9 cellular contexts compared by ENCODE assay signal in the genomic region with DNA sequence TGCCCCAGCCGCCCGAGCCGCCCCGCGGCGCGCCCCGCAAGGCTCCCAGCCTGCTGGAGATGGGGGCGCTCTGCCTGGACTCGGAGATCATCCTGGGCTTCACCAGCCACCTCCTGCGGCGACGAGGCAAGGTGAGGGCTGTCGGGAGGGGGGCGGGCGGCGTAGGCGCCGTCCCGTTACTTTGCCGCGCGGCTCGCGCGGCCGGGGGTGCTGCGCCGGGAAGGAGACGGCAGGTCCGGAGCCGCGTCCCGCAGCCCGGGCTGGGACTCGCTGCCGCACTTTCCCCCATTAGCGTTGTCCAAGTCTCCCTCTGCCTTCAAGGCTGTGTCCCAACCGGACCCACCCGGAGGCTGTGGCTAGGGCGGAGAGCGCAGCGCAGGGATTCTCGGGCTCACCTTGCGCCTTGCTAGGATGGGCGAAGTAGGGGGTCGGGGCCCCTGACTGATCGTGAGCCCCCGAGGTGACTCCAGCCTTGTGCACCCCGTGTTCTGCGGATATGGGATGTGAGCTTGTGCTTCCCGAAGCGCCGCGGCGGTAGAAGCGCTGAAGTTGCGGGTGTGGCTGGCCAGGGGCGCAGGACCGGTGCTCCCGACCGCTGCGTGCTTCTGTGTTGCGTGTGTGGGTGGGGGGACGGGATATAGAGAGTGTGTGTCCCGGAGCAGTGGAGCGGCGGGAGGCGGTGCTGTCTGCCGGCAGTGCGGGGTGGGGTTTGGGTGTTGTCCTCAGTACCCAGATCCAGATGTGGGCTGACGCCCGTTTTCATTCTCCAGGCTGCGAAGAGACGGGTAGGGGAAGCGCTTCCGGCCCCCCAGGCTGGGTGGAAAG. TPM values are rescaled to one million over a fixed set of nuclear protein-coding genes. Genes with fewer than 3 reads are reported as not detected.
DNase-seq lines count a peak whose midpoint lies in the region; ATAC-seq and TF ChIP-seq lines count a peak whose summit lies in the region.
"Had no signal": no experiment of that assay in that cellular context is flagged by ENCODE, and none has a peak within 500 bp of the region (broad histone marks: within the 10 kb centered on the region; RNA-seq: fewer than 3 reads in every experiment).

No MANE protein-coding gene starts in this region.

- intact Hi-C loops in lower lobe of right lung (cut with DNase I), result no loop called here

- H3K4me1 ChIP-seq in lower lobe of right lung (peaks cover 29% of the 10 kb centered on the region), suprapubic skin (peaks cover 46% of the 10 kb centered on the region)

- no peak for TF ChIP-seq CTCF in lower lobe of right lung (IDR thresholded peaks at IDR 0.05)
- no peak for TF ChIP-seq CTCF in suprapubic skin (IDR thresholded peaks at IDR 0.05)

- H3K27me3 Mint-ChIP-seq in activated T-cell treated with anti-CD3 and anti-CD28 coated beads, Interleukin-2, amount 50 U/mL, for 24 hours, result peaks cover 68% of the 10 kb centered on the region
- peaks cover 15% of the 10 kb centered on the region for H3K27me3 Mint-ChIP-seq in activated naive CD8-positive, alpha-beta T cell

- H3K4me3 ChIP-seq in lower lobe of right lung (peak overlapping the region; percentile 62), suprapubic skin (peak overlapping the region; percentile 57)

- H3K36me3 Mint-ChIP-seq in activated T-cell treated with anti-CD3 and anti-CD28 coated beads, Interleukin-2, amount 50 U/mL, for 24 hours (ENCODE audit: low read depth), result no peaks in the 10 kb centered on the region
- H3K36me3 Mint-ChIP-seq in activated naive CD8-positive, alpha-beta T cell, result no peaks in the 10 kb centered on the region

- no peaks in the 10 kb centered on the region for H3K9me3 ChIP-seq in lower lobe of right lung
- no peaks in the 10 kb centered on the region for H3K9me3 ChIP-seq in suprapubic skin
- H3K9me3 ChIP-seq: gastroesophageal sphincter had no signal

- WGBS in suprapubic skin, result 6% methylated on average over 31 of the region's 77 CpGs

- ATAC-seq in lower lobe of right lung (no peak), GM18909 (IDR thresholded peaks at IDR 0.05; ENCODE audit: poor library complexity, unreplicated experiment) (no peak), GM18867 (IDR thresholded peaks at IDR 0.05; ENCODE audit: unreplicated experiment) (no peak)

- H3K27me3 ChIP-seq in lower lobe of right lung (ENCODE audit: low read depth), result peaks cover 73% of the 10 kb centered on the region
- peaks cover 85% of the 10 kb centered on the region for H3K27me3 ChIP-seq in suprapubic skin

- H3K9me3 Mint-ChIP-seq in activated T-cell treated with anti-CD3 and anti-CD28 coated beads, Interleukin-2, amount 50 U/mL, for 24 hours, result no peaks in the 10 kb centered on the region
- no peaks in the 10 kb centered on the region for H3K9me3 Mint-ChIP-seq in activated naive CD8-positive, alpha-beta T cell (ENCODE audit: low read depth)

- H3K27ac ChIP-seq in lower lobe of right lung (no peak overlapping the region), suprapubic skin (no peak overlapping the region)
- H3K27ac ChIP-seq: gastroesophageal sphincter had no signal

- no peak overlapping the region for H3K27ac Mint-ChIP-seq in activated T-cell treated with anti-CD3 and anti-CD28 coated beads, Interleukin-2, amount 50 U/mL, for 24 hours
- H3K27ac Mint-ChIP-seq in activated naive CD8-positive, alpha-beta T cell, result no peak overlapping the region

- TF ChIP-seq POLR2A in suprapubic skin (IDR thresholded peaks at IDR 0.05), result no peak

- H3K36me3 ChIP-seq in lower lobe of right lung, result no peaks in the 10 kb centered on the region
- H3K36me3 ChIP-seq in suprapubic skin, result no peaks in the 10 kb centered on the region
- H3K36me3 ChIP-seq: gastroesophageal sphincter had no signal

- peak; percentile 48 for DNase-seq in activated T-cell treated with anti-CD3 and anti-CD28 coated beads, Interleukin-2, amount 50 U/mL, for 24 hours
- no peak for DNase-seq in activated T-cell treated with anti-CD3 and anti-CD28 coated beads, Interleukin-2, amount 50 U/mL, for 1 hour
- peak; percentile 43 for DNase-seq in lower lobe of right lung
- peak; percentile 62 to 75 for DNase-seq in suprapubic skin (ENCODE audit: low spot score in 2 of 2)
- DNase-seq in NCI-H1048 (lab: John Stamatoyannopoulos, UW), result no peak

- H3K4me3 Mint-ChIP-seq in activated T-cell treated with anti-CD3 and anti-CD28 coated beads, Interleukin-2, amount 50 U/mL, for 24 hours, result peak overlapping the region; percentile 52
- H3K4me3 Mint-ChIP-seq in activated naive CD8-positive, alpha-beta T cell, result peak overlapping the region; percentile 73

- peaks cover 13% of the 10 kb centered on the region for H3K4me1 Mint-ChIP-seq in activated T-cell treated with anti-CD3 and anti-CD28 coated beads, Interleukin-2, amount 50 U/mL, for 24 hours (ENCODE audit: low read depth)
- peaks cover 6% of the 10 kb centered on the region for H3K4me1 Mint-ChIP-seq in activated naive CD8-positive, alpha-beta T cell (ENCODE audit: low read depth)

- TF ChIP-seq EP300 in suprapubic skin (IDR thresholded peaks at IDR 0.05), result no peak

RNA-seq across cellular contexts. Expression of gene KIF26A, which starts 1.7 kb away (rescaled TPM):
- 4.4 TPM for total RNA-seq in lower lobe of right lung
- total RNA-seq in suprapubic skin, result 1 to 10 TPM; 2.1 to 6.1 (median 4.6) TPM

RNA-seq across cellular contexts. Expression of gene ASPG, which starts 51.2 kb away (rescaled TPM):
- 4.6 TPM for total RNA-seq in lower lobe of right lung
- 10 to 100 TPM; 26.0 to 38.5 (median 28.2) TPM for total RNA-seq in suprapubic skin

Comparison
In these comparisons a context has a peak if more than half of its experiments do, and no peak if none do; other contexts are left out.
1. DNase-seq: peak in activated T-cell treated with anti-CD3 and anti-CD28 coated beads, Interleukin-2, amount 50 U/mL, for 24 hours (single experiment), lower lobe of right lung (single experiment) and suprapubic skin (2 of 2); none in activated T-cell treated with anti-CD3 and anti-CD28 coated beads, Interleukin-2, amount 50 U/mL, for 1 hour (single experiment) and NCI-H1048 (single experiment).